1 cellular context compared by ENCODE assay signal in the genomic region with DNA sequence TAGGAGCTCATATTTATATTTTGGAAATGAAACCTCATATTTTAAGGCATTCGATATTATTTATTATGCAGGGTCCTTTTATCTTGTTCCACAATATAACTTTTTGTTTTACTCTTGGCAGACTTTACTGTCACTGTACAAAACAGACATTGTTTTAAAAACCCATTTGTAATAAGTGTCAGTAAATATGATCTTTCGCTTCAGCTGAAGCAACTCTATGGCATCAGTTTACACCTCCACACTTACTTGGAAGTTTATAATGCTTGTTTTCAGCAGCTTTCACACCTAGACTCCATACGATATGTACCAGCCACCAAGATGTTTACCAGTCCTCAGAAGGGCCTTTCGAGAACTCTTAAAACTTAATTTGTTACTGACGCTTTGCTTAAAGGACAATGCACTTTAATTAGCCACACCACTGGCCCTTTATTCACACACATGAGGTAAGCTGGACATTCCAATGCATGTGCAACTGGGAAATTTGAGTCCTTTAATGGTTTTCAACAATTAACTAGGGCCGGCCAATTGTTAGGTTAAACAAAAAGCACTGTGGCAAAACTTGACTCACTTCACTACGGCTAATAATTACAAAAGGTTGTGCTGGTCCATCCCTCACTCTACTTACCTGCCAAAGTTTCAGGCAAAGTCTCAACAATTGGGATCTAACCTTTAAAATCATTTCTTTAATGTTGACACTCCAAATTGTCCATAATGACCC.
TF ChIP-seq lines count a peak whose summit lies in the region.

No MANE protein-coding gene starts in this region.

TF ChIP-seq in HEK293, 187 proteins besides CTCF, POLR2A, EP300 and RAD21:
- no peak for TF ChIP-seq ZBTB1 (tag by site-specific recombination; IDR thresholded peaks at IDR 0.05)
- TF ChIP-seq, protein P1, sequence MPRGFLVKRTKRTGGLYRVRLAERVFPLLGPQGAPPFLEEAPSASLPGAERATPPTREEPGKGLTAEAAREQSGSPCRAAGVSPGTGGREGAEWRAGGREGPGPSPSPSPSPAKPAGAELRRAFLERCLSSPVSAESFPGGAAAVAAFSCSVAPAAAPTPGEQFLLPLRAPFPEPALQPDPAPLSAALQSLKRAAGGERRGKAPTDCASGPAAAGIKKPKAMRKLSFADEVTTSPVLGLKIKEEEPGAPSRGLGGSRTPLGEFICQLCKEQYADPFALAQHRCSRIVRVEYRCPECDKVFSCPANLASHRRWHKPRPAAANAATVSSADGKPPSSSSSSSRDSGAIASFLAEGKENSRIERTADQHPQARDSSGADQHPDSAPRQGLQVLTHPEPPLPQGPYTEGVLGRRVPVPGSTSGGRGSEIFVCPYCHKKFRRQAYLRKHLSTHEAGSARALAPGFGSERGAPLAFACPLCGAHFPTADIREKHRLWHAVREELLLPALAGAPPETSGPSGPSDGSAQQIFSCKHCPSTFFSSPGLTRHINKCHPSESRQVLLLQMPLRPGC (tag by site-specific recombination; IDR thresholded peaks at IDR 0.05) = 0 out of 2 replicates have a peak, but pooled peaks have one; percentile 26
- TF ChIP-seq, protein P2, sequence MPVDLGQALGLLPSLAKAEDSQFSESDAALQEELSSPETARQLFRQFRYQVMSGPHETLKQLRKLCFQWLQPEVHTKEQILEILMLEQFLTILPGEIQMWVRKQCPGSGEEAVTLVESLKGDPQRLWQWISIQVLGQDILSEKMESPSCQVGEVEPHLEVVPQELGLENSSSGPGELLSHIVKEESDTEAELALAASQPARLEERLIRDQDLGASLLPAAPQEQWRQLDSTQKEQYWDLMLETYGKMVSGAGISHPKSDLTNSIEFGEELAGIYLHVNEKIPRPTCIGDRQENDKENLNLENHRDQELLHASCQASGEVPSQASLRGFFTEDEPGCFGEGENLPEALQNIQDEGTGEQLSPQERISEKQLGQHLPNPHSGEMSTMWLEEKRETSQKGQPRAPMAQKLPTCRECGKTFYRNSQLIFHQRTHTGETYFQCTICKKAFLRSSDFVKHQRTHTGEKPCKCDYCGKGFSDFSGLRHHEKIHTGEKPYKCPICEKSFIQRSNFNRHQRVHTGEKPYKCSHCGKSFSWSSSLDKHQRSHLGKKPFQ (tag by site-specific recombination; IDR thresholded peaks at IDR 0.05) = peak; percentile 14; the same call in 1 of the 2 replicates
- no peak for TF ChIP-seq ZNF501 (tag by site-specific recombination; IDR thresholded peaks at IDR 0.05)
- no peak for TF ChIP-seq ZFP41 (tag by site-specific recombination; IDR thresholded peaks at IDR 0.05; ENCODE audit: borderline replicate concordance)
- TF ChIP-seq ZNF366 (tag by site-specific recombination; conservative IDR thresholded peaks at IDR 0.05) = no peak
